9 cellular contexts compared by ENCODE assay signal in genomic region chr17:49730078-49730786, GRCh38. TPM values are rescaled to one million over a fixed set of nuclear protein-coding genes. Genes with fewer than 3 reads are reported as not detected.
DNase-seq lines count a peak whose midpoint lies in the region; ATAC-seq and TF ChIP-seq lines count a peak whose summit lies in the region.
"Had no signal": no experiment of that assay in that cellular context is flagged by ENCODE, and none has a peak within 500 bp of the region (broad histone marks: within the 10 kb centered on the region; RNA-seq: fewer than 3 reads in every experiment).

No MANE protein-coding gene starts in this region.

- H3K4me3 ChIP-seq in MG63 (no peak overlapping the region), coronary artery (no peak overlapping the region), left lung (no peak overlapping the region)

- H3K9me3 ChIP-seq in MG63 = no peaks in the 10 kb centered on the region
- no peaks in the 10 kb centered on the region for H3K9me3 ChIP-seq in left lung

- intact Hi-C loops in left lung (cut with DNase I) = no loop called here

- TF ChIP-seq CTCF in coronary artery (IDR thresholded peaks at IDR 0.05) (no peak), left lung (IDR thresholded peaks at IDR 0.05) (no peak), GM20000 (IDR thresholded peaks at IDR 0.05; ENCODE audit: extremely low read depth, missing control alignments) (no peak)

- ATAC-seq in left lung = peak; percentile 84
- ATAC-seq in GM21529 (IDR thresholded peaks at IDR 0.05; ENCODE audit: unreplicated experiment) = no peak

- DNase-seq in MG63 = peak; percentile 97
- peak; percentile 89 for DNase-seq in coronary artery (ENCODE audit: low spot score)
- DNase-seq in left lung = peak in 1 of 2 donors; percentile 67
- DNase-seq in substantia nigra (lab: John Stamatoyannopoulos, UW) = peak in 40 of 49 donors; percentile 2 to 83 (median 42)
- DNase-seq in GM20000 (ENCODE audit: low spot score) = no peak
- DNase-seq in activated CD4-positive, alpha-beta T cell treated with anti-CD3 and anti-CD28 coated beads, Interleukin-2, amount 50 U/mL, for 1 hour = no peak
- DNase-seq in Kasumi-1 (lab: John Stamatoyannopoulos, UW) = no peak
- DNase-seq: stimulated activated CD4-positive, alpha-beta T cell treated with anti-CD3 and anti-CD28 coated beads, Interleukin-2, amount 100 ng/mL, for 48 hours had no signal

- peaks cover 13 to 44% of the 10 kb centered on the region in 2 donors for H3K4me1 ChIP-seq in left lung

- no peaks in the 10 kb centered on the region for H3K36me3 ChIP-seq in MG63
- H3K36me3 ChIP-seq in left lung = peaks cover 0 to 5% of the 10 kb centered on the region in 2 donors

- H3K27me3 ChIP-seq in MG63 = no peaks in the 10 kb centered on the region
- no peaks in the 10 kb centered on the region for H3K27me3 ChIP-seq in left lung

- peak overlapping the region; percentile 71 to 82 for H3K27ac ChIP-seq in coronary artery
- H3K27ac ChIP-seq in left lung = peak overlapping the region in 1 of 2 donors; percentile 20
- H3K27ac ChIP-seq in substantia nigra (ENCODE audit: low read depth, low read length, poor library complexity, severe bottlenecking) = no peak overlapping the region

RNA-seq across cellular contexts. Expression of gene SLC35B1, which starts 22.5 kb away (rescaled TPM):
- 76.6 and 87.1 TPM in 2 replicates for total RNA-seq in MG63 (2014; rRNA removed; shearing (Covaris generic); ENCODE audit: low replicate concordance)
- 10 to 100 TPM; 48.8 to 74.9 TPM for total RNA-seq in left lung

RNA-seq across cellular contexts. Expression of gene FAM117A, which starts 33.7 kb away (rescaled TPM):
- 1.4 and 2.7 TPM in 2 replicates for total RNA-seq in MG63 (2014; rRNA removed; shearing (Covaris generic); ENCODE audit: low replicate concordance)
- total RNA-seq in left lung = 10 to 100 TPM; 11.9 to 13.4 TPM

RNA-seq across cellular contexts. Expression of gene SPOP, which starts 52.3 kb away (rescaled TPM):
- 84.1 and 126 TPM in 2 replicates for total RNA-seq in MG63 (2014; rRNA removed; shearing (Covaris generic); ENCODE audit: low replicate concordance)
- total RNA-seq in left lung = 10 to 100 TPM; 79.5 to 89.6 TPM

RNA-seq across cellular contexts. Expression of gene KAT7, which starts 58.2 kb away (rescaled TPM):
- total RNA-seq in MG63 (2014; rRNA removed; shearing (Covaris generic); ENCODE audit: low replicate concordance) = 31.0 and 40.6 TPM in 2 replicates
- total RNA-seq in left lung = 10 to 100 TPM; 51.3 to 55.4 TPM

Comparison
In these comparisons a context has a peak if more than half of its experiments do, and no peak if none do; other contexts are left out.
1. DNase-seq: peak in MG63 (single experiment), coronary artery (single experiment) and substantia nigra (40 of 49); none in GM20000 (single experiment), activated CD4-positive, alpha-beta T cell treated with anti-CD3 and anti-CD28 coated beads, Interleukin-2, amount 50 U/mL, for 1 hour (single experiment) and Kasumi-1 (0 of 2).